In the genomic region with DNA sequence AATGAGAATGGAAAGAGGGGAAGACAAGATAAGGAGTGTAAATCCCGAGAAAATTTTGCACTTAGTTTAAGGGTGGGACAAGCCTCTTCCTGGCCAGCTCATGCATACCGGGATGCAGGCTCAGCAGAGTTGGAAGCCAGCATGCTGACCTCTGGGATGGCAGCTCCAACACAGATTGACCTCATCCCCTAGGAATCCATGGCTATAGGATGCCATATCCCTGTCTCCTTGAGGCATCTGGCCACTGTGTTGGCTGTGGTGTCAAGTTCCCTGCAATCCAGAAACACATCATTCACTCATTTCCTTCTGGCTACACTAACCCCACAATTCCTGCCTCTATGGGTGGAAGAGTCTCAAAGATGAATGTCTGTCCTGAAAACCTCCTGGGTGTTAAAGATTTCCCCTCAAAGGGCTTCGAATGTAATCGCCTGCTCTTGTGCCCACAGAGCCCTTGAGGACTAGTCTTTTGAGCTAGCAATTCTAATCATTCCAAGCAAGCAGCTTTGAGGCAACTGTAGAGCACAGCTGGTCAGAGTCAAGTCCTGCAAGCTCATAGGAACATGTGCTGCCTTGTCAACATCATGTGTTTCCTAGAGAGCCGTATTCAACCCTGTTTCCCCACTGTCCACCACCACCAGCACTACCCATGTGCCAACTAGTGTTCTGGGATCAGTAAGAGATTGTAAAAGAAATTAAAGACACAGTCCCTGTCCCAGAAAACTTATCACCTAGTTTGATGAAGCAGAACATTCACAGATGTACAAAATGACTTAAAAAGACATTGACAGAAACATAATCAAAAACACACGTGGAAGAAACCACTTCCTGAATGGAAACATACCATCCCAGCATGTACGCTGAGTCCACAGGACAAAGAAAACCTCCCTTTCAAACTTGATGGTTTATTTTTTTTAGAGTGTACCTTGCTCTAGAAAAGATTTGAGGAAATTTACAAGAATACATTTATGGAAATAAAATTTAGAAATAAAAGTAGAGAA, we compare ENCODE assay signal across 17 cellular contexts.
DNase-seq lines count a peak whose midpoint lies in the region; ATAC-seq and TF ChIP-seq lines count a peak whose summit lies in the region.
"Had no signal": no experiment of that assay in that cellular context is flagged by ENCODE, and none has a peak within 500 bp of the region (broad histone marks: within the 10 kb centered on the region; RNA-seq: fewer than 3 reads in every experiment).

No MANE protein-coding gene starts in this region.

- peak; percentile 78 for ATAC-seq in SK-N-SH treated with all-trans-retinoic acid at 6 μM for 48 hours
- no peak for ATAC-seq in GM21423 (IDR thresholded peaks at IDR 0.05; ENCODE audit: unreplicated experiment)
- ATAC-seq in HG03460 (IDR thresholded peaks at IDR 0.05; ENCODE audit: unreplicated experiment) = no peak
- ATAC-seq: PC-3 had no signal

- WGBS in GM23248 (ENCODE audit: low coverage in 1 of 2, low lambda C conversion rate in 2 of 2, missing lambda C conversion rate in 2 of 2), 2 experiments = 9 to 12% methylated on average over 7 of the region's 7 CpGs

- no peaks in the 10 kb centered on the region for H3K79me2 ChIP-seq in GM23248 (ENCODE audit: insufficient read depth)

- H3K4me1 ChIP-seq in GM23248 (ENCODE audit: insufficient read depth) = peaks cover 26% of the 10 kb centered on the region
- H3K4me1 ChIP-seq: heart right ventricle, transverse colon had no signal

- peaks cover 20% of the 10 kb centered on the region for H3K27me3 Mint-ChIP-seq in progenitor cell of endocrine pancreas

- H2AFZ ChIP-seq in GM23248 = peak overlapping the region; percentile 51

- H3K4me3 Mint-ChIP-seq in progenitor cell of endocrine pancreas (ENCODE audit: low read depth) = no peak overlapping the region

- H3K27ac Mint-ChIP-seq in progenitor cell of endocrine pancreas = no peak overlapping the region

- no peaks in the 10 kb centered on the region for H3K9me2 ChIP-seq in GM23248 (ENCODE audit: insufficient read depth)

- H3K9ac ChIP-seq in GM23248 = peak overlapping the region; percentile 32; the same call in 1 of the 2 replicates

- H4K20me1 ChIP-seq in GM23248 (ENCODE audit: insufficient read depth) = no peaks in the 10 kb centered on the region

- H3K27me3 ChIP-seq in GM23248 (replicated peaks; ENCODE audit: insufficient read depth) = no peaks in the 10 kb centered on the region

- peaks cover 3% of the 10 kb centered on the region for H3K9me3 Mint-ChIP-seq in progenitor cell of endocrine pancreas (ENCODE audit: low read depth)

- H3K36me3 Mint-ChIP-seq in progenitor cell of endocrine pancreas (ENCODE audit: insufficient read depth) = no peaks in the 10 kb centered on the region

- DNase-seq in A172 (ENCODE audit: low spot score) (peak; percentile 14), GM23248 (peak; percentile 85), foreskin melanocyte (peak; percentile 1), epidermal melanocyte (ENCODE audit: insufficient read length, low spot score) (no peak), progenitor cell of endocrine pancreas (ENCODE audit: low spot score, unreplicated experiment) (no peak)
- DNase-seq: activated CD8-positive, alpha-beta memory T cell treated with anti-CD3 and anti-CD28 coated beads for 24 hours; heart right ventricle; kidney; midbrain; NCI-H1930; NCI-H524 treated with DMSO at 0.1 percent for 48 hours; PC-3; small intestine; transverse colon had no signal

- peak overlapping the region; percentile 79 for H3K27ac ChIP-seq in GM23248
- H3K27ac ChIP-seq: heart right ventricle, transverse colon had no signal

- no peaks in the 10 kb centered on the region for H3K4me1 Mint-ChIP-seq in progenitor cell of endocrine pancreas (ENCODE audit: low read depth)

- peak overlapping the region; percentile 62 for H3K4me2 ChIP-seq in GM23248 (ENCODE audit: unreplicated experiment)

- in situ Hi-C loops in GM23248 (cut with MboI) = no loop called here

- TF ChIP-seq CTCF in progenitor cell of endocrine pancreas (IDR thresholded peaks at IDR 0.05; ENCODE audit: unreplicated experiment) = no peak

- H3K9me3 ChIP-seq in GM23248 (ENCODE audit: low read depth) = no peaks in the 10 kb centered on the region
- H3K9me3 ChIP-seq: heart right ventricle, transverse colon had no signal

- peak overlapping the region; percentile 18; the same call in 1 of the 2 replicates for H3K4me3 ChIP-seq in GM23248
- H3K4me3 ChIP-seq: heart right ventricle, transverse colon had no signal

- H3F3A ChIP-seq in GM23248 (ENCODE audit: insufficient read depth) = peaks cover 23% of the 10 kb centered on the region

- H3K36me3 ChIP-seq in GM23248 (ENCODE audit: low read depth) = no peaks in the 10 kb centered on the region
- H3K36me3 ChIP-seq: heart right ventricle, transverse colon had no signal

TF ChIP-seq in SK-N-SH treated with all-trans-retinoic acid at 6 μM for 48 hours, 23 proteins besides CTCF, POLR2A, EP300 and RAD21 (continues in another document):
- no peak for TF ChIP-seq ZNF565 (CRISPR knock-in tag; conservative IDR thresholded peaks at IDR 0.05; ENCODE audit: low read depth)
- TF ChIP-seq GLIS3 (CRISPR knock-in tag; IDR thresholded peaks at IDR 0.05) = no peak
- TF ChIP-seq ARNTL (CRISPR knock-in tag; IDR thresholded peaks at IDR 0.05; ENCODE audit: borderline replicate concordance, low read depth) = no peak
- TF ChIP-seq, protein P1, sequence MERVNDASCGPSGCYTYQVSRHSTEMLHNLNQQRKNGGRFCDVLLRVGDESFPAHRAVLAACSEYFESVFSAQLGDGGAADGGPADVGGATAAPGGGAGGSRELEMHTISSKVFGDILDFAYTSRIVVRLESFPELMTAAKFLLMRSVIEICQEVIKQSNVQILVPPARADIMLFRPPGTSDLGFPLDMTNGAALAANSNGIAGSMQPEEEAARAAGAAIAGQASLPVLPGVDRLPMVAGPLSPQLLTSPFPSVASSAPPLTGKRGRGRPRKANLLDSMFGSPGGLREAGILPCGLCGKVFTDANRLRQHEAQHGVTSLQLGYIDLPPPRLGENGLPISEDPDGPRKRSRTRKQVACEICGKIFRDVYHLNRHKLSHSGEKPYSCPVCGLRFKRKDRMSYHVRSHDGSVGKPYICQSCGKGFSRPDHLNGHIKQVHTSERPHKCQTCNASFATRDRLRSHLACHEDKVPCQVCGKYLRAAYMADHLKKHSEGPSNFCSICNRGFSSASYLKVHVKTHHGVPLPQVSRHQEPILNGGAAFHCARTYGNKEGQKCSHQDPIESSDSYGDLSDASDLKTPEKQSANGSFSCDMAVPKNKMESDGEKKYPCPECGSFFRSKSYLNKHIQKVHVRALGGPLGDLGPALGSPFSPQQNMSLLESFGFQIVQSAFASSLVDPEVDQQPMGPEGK (CRISPR knock-in tag; IDR thresholded peaks at IDR 0.05; ENCODE audit: borderline replicate concordance) = no peak
- no peak for TF ChIP-seq RARB (CRISPR knock-in tag; IDR thresholded peaks at IDR 0.05)
- no peak for TF ChIP-seq ZNF70 (CRISPR knock-in tag; IDR thresholded peaks at IDR 0.05)
- no peak for TF ChIP-seq ISL1 (CRISPR knock-in tag; IDR thresholded peaks at IDR 0.05)
- TF ChIP-seq ESRRG (CRISPR knock-in tag; IDR thresholded peaks at IDR 0.05) = no peak
- no peak for TF ChIP-seq PPARA (CRISPR knock-in tag; IDR thresholded peaks at IDR 0.05; ENCODE audit: borderline replicate concordance)
- TF ChIP-seq, protein P2, sequence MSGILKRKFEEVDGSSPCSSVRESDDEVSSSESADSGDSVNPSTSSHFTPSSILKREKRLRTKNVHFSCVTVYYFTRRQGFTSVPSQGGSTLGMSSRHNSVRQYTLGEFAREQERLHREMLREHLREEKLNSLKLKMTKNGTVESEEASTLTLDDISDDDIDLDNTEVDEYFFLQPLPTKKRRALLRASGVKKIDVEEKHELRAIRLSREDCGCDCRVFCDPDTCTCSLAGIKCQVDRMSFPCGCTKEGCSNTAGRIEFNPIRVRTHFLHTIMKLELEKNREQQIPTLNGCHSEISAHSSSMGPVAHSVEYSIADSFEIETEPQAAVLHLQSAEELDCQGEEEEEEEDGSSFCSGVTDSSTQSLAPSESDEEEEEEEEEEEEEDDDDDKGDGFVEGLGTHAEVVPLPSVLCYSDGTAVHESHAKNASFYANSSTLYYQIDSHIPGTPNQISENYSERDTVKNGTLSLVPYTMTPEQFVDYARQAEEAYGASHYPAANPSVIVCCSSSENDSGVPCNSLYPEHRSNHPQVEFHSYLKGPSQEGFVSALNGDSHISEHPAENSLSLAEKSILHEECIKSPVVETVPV (CRISPR knock-in tag; IDR thresholded peaks at IDR 0.05) = no peak
- TF ChIP-seq, protein P3, sequence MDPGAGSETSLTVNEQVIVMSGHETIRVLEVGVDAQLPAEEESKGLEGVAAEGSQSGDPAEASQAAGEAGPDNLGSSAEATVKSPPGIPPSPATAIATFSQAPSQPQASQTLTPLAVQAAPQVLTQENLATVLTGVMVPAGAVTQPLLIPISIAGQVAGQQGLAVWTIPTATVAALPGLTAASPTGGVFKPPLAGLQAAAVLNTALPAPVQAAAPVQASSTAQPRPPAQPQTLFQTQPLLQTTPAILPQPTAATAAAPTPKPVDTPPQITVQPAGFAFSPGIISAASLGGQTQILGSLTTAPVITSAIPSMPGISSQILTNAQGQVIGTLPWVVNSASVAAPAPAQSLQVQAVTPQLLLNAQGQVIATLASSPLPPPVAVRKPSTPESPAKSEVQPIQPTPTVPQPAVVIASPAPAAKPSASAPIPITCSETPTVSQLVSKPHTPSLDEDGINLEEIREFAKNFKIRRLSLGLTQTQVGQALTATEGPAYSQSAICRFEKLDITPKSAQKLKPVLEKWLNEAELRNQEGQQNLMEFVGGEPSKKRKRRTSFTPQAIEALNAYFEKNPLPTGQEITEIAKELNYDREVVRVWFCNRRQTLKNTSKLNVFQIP (CRISPR knock-in tag; IDR thresholded peaks at IDR 0.05; ENCODE audit: borderline replicate concordance, low read depth) = no peak
- no peak for TF ChIP-seq SNAI2 (CRISPR knock-in tag; IDR thresholded peaks at IDR 0.05)
- TF ChIP-seq BACH2 (CRISPR knock-in tag; IDR thresholded peaks at IDR 0.05; ENCODE audit: borderline replicate concordance) = no peak
- TF ChIP-seq ZNF8 (CRISPR knock-in tag; IDR thresholded peaks at IDR 0.05) = no peak
- no peak for TF ChIP-seq ZFP30 (CRISPR knock-in tag; IDR thresholded peaks at IDR 0.05)
- TF ChIP-seq, protein P4, sequence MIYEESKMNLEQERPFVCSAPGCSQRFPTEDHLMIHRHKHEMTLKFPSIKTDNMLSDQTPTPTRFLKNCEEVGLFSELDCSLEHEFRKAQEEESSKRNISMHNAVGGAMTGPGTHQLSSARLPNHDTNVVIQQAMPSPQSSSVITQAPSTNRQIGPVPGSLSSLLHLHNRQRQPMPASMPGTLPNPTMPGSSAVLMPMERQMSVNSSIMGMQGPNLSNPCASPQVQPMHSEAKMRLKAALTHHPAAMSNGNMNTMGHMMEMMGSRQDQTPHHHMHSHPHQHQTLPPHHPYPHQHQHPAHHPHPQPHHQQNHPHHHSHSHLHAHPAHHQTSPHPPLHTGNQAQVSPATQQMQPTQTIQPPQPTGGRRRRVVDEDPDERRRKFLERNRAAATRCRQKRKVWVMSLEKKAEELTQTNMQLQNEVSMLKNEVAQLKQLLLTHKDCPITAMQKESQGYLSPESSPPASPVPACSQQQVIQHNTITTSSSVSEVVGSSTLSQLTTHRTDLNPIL (CRISPR knock-in tag; IDR thresholded peaks at IDR 0.05; ENCODE audit: low read depth) = no peak
- TF ChIP-seq TOX (CRISPR knock-in tag; IDR thresholded peaks at IDR 0.05; ENCODE audit: borderline replicate concordance) = no peak
- no peak for TF ChIP-seq ZFP3 (CRISPR knock-in tag; IDR thresholded peaks at IDR 0.05)

Comparison
In these comparisons a context has a peak if more than half of its experiments do, and no peak if none do; other contexts are left out.
1. DNase-seq: peak in A172 (single experiment), GM23248 (single experiment) and foreskin melanocyte (single experiment); none in epidermal melanocyte (single experiment) and progenitor cell of endocrine pancreas (single experiment).